8 cellular contexts compared by ENCODE assay signal in the genomic region with DNA sequence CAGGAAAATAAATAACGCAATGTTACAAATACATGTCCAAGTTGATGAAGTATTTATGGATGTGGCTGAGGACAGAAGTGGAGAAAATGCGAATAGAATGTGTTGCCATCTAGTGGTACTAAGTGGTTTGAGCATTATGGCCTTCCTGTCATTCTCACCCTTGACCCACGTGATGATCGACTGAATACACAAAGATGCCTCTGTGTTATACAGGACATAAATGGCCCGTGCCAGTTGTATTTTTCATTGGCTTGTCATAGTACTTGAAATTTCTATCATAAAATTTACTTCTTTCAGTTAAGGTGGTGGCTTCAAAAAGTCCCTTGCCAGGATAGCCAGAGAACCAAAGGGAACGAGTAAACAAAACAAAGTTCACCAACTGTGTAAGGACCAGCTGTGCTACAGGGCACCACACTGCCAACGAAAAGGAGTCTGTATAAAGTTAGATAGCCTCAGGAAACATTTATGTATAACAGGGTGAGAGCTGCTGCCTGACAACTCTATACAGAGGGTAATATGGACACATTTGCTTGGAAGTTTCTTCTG.
A peak's percentile ranks its signal among the peaks of the same experiment; 100 is the strongest.
DNase-seq lines count a peak whose midpoint lies in the region; ATAC-seq and TF ChIP-seq lines count a peak whose summit lies in the region.

No MANE protein-coding gene starts in this region.

- H3K4me2 ChIP-seq in fibroblast of lung (ENCODE audit: extremely low read depth, insufficient read depth, low read length): no peak overlapping the region

- TF ChIP-seq CTCF in GM13977 (IDR thresholded peaks at IDR 0.05; ENCODE audit: extremely low read depth, insufficient read depth, missing control alignments) (peak; percentile 75), NB4 (IDR thresholded peaks at IDR 0.05; ENCODE audit: low read depth, low read length) (peak; percentile 54), fibroblast of lung (conservative IDR thresholded peaks at IDR 0.05 in 1 of 2, IDR thresholded peaks at IDR 0.05 in 1 of 2; ENCODE audit: low read depth in 1 of 2, low read length in 2 of 2) (peak; percentile 42 to 62), nephron (IDR thresholded peaks at IDR 0.05; ENCODE audit: unreplicated experiment in 3 of 3) (peak; percentile 47 to 53 (median 49))

- in situ Hi-C loops in GM13977 (cut with MboI; ENCODE audit: low pct_unique_long_range_greater_than_20kb, low sequenced_read_pairs, unreplicated experiment): loop anchor here (10.0 to 25.0 kb wide), 2 partner anchors 262 to 469 kb away; no protein-coding TSS in a partner anchor

- no peaks in the 10 kb centered on the region for H3K4me1 ChIP-seq in fibroblast of lung (ENCODE audit: control insufficient read depth, extremely low read depth, insufficient read depth, low read length)

- H3K27ac ChIP-seq in fibroblast of lung (ENCODE audit: insufficient read depth, low read length): no peak overlapping the region

- H3K9me3 ChIP-seq in fibroblast of lung (ENCODE audit: control insufficient read depth, insufficient read depth, low read depth, low read length): no peaks in the 10 kb centered on the region

- no peaks in the 10 kb centered on the region for H3K79me2 ChIP-seq in fibroblast of lung (ENCODE audit: control insufficient read depth, insufficient read depth, low read length)

- DNase-seq in AG08395 (ENCODE audit: low spot score) (peak; percentile 56), GM13977 (ENCODE audit: low spot score) (peak; percentile 73), NB4 (ENCODE audit: low read depth) (peak; percentile 72), T follicular helper cell (ENCODE audit: low read depth) (peak; percentile 1), fibroblast of lung (ENCODE audit: low read depth in 2 of 2) (peak; percentile 39 to 67)
- no peak for DNase-seq in T-helper 2 cell treated with Interferon-gamma antibody and Interleukin-4, amounts not matched to agents 5 μg/mL and 100 μg/mL, for 36 hours (ENCODE audit: low spot score)

- H3K27me3 ChIP-seq in fibroblast of lung (ENCODE audit: control insufficient read depth, insufficient read depth, low read length): no peaks in the 10 kb centered on the region

- peaks cover 3% of the 10 kb centered on the region for H3K36me3 Mint-ChIP-seq in nephron (ENCODE audit: low read depth)
- H3K36me3 Mint-ChIP-seq in T-helper 2 cell treated with Interferon-gamma antibody and Interleukin-4, amounts not matched to agents 5 μg/mL and 100 μg/mL, for 36 hours (ENCODE audit: low read depth): no peaks in the 10 kb centered on the region

- no peak overlapping the region for H3K4me3 Mint-ChIP-seq in nephron
- no peak overlapping the region for H3K4me3 Mint-ChIP-seq in T-helper 2 cell treated with Interferon-gamma antibody and Interleukin-4, amounts not matched to agents 5 μg/mL and 100 μg/mL, for 36 hours

- no peak overlapping the region for H2AFZ ChIP-seq in fibroblast of lung (ENCODE audit: low read length)

- no peak for TF ChIP-seq POLR2A in NB4 (IDR thresholded peaks at IDR 0.05; ENCODE audit: extremely low read depth, insufficient read length)

- no peaks in the 10 kb centered on the region for H3K36me3 ChIP-seq in fibroblast of lung (ENCODE audit: control insufficient read depth, insufficient read depth, low read length)

- H3K9ac ChIP-seq in fibroblast of lung (ENCODE audit: insufficient read depth, low read length): no peak overlapping the region

- H3K9me3 Mint-ChIP-seq in nephron: peaks cover 5% of the 10 kb centered on the region
- no peaks in the 10 kb centered on the region for H3K9me3 Mint-ChIP-seq in T-helper 2 cell treated with Interferon-gamma antibody and Interleukin-4, amounts not matched to agents 5 μg/mL and 100 μg/mL, for 36 hours

- ATAC-seq in HG02759 (IDR thresholded peaks at IDR 0.05; ENCODE audit: unreplicated experiment): peak; percentile 95

- peaks cover 24% of the 10 kb centered on the region for H3K4me1 Mint-ChIP-seq in nephron
- peaks cover 5% of the 10 kb centered on the region for H3K4me1 Mint-ChIP-seq in T-helper 2 cell treated with Interferon-gamma antibody and Interleukin-4, amounts not matched to agents 5 μg/mL and 100 μg/mL, for 36 hours (ENCODE audit: low read depth)

- H3K27ac Mint-ChIP-seq in nephron: no peak overlapping the region
- no peak overlapping the region for H3K27ac Mint-ChIP-seq in T-helper 2 cell treated with Interferon-gamma antibody and Interleukin-4, amounts not matched to agents 5 μg/mL and 100 μg/mL, for 36 hours

- no peaks in the 10 kb centered on the region for H3K27me3 Mint-ChIP-seq in nephron (ENCODE audit: low read depth)
- H3K27me3 Mint-ChIP-seq in T-helper 2 cell treated with Interferon-gamma antibody and Interleukin-4, amounts not matched to agents 5 μg/mL and 100 μg/mL, for 36 hours (ENCODE audit: low read depth): peaks cover 5% of the 10 kb centered on the region

- H3K4me3 ChIP-seq in NB4 (ENCODE audit: low read depth, low read length) (no peak overlapping the region), fibroblast of lung (replicated peaks in 1 of 4; ENCODE audit: control extremely low read depth in 1 of 4, insufficient read depth in 1 of 4, low read depth in 3 of 4, low read length in 4 of 4) (no peak overlapping the region)

- H4K20me1 ChIP-seq in fibroblast of lung (ENCODE audit: control insufficient read depth, extremely low read depth, insufficient read depth, low read length): no peaks in the 10 kb centered on the region
